ENCODE assay signal across 16 cellular contexts in the genomic region with DNA sequence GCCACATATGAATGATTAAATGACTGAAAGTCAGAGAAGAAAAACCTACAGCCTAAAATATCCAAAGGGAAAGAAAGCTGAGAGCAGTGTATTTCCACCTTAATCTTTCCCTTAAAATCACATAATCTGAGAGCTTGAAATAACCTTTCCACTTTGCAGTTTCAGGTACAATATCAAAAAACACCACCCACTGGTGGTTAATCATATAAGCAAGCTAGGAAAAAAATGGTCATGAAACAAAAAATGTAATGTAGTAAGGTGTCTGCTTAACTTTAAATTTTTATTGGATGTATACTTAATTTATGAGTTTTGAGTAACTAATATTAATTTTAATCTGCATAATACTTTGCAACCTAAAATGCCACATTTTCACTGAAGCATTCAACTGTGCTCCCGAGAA. TPM values are rescaled to one million over a fixed set of nuclear protein-coding genes. Genes with fewer than 3 reads are reported as not detected.
A peak's percentile ranks its signal among the peaks of the same experiment; 100 is the strongest.
DNase-seq lines count a peak whose midpoint lies in the region; ATAC-seq and TF ChIP-seq lines count a peak whose summit lies in the region.
"Had no signal": no experiment of that assay in that cellular context is flagged by ENCODE, and none has a peak within 500 bp of the region (broad histone marks: within the 10 kb centered on the region; RNA-seq: fewer than 3 reads in every experiment).

No MANE protein-coding gene starts in this region.

- CTCF ChIA-PET in AG04450 (lab: Charles Lee): interaction anchor here (1.2 to 2.1 kb wide), 2 partner anchors 59 to 75 kb away, joined by 5 to 15 read pairs; no protein-coding TSS in a partner anchor

- peak overlapping the region; percentile 96 for H3K9ac ChIP-seq in mesenchymal stem cell (ENCODE audit: low read length)
- H3K9ac ChIP-seq: BLaER1 had no signal

- H3K9me3 ChIP-seq in AG04450 (ENCODE audit: control insufficient read depth, insufficient read depth, low read length): no peaks in the 10 kb centered on the region
- H3K9me3 ChIP-seq in mesenchymal stem cell (ENCODE audit: control insufficient read depth, low read length): no peaks in the 10 kb centered on the region
- H3K9me3 ChIP-seq: mucosa of descending colon, suprapubic skin had no signal

- TF ChIP-seq CTCF in AG04450 (IDR thresholded peaks at IDR 0.05; ENCODE audit: low read depth, low read length) (0 out of 2 replicates have a peak, but pooled peaks have one; percentile 13), astrocyte of the spinal cord (IDR thresholded peaks at IDR 0.05; ENCODE audit: low read depth, low read length) (peak; percentile 12), lower leg skin (IDR thresholded peaks at IDR 0.05) (no peak)

- H3K27ac Mint-ChIP-seq in activated T-cell treated with anti-CD3 and anti-CD28 coated beads, Interleukin-2, amount 50 U/mL, for 72 hours: no peak overlapping the region
- H3K27ac Mint-ChIP-seq: activated CD4-positive, alpha-beta memory T cell treated with anti-CD3 and anti-CD28 coated beads for 36 hours; activated T-helper 17 cell treated with anti-CD3 and anti-CD28 coated beads, Interleukin-2, amount 50 U/mL, for 72 hours had no signal

- H2BK5ac ChIP-seq in mesenchymal stem cell (ENCODE audit: low read depth, low read length, poor library complexity, severe bottlenecking): no peak overlapping the region

- intact Hi-C loops in lower leg skin (cut with DNase I; ENCODE audit: low total_unique reads): no loop called here

- peaks cover 48% of the 10 kb centered on the region for H3K27me3 Mint-ChIP-seq in activated T-cell treated with anti-CD3 and anti-CD28 coated beads, Interleukin-2, amount 50 U/mL, for 72 hours (ENCODE audit: low read depth)

- H2BK12ac ChIP-seq in mesenchymal stem cell (ENCODE audit: low read length in 2 of 2): no peak overlapping the region

- no peaks in the 10 kb centered on the region for H3K36me3 ChIP-seq in mesenchymal stem cell (ENCODE audit: control insufficient read depth in 1 of 2, insufficient read depth in 2 of 2, low read depth in 1 of 2, low read length in 2 of 2)
- H3K36me3 ChIP-seq: BLaER1, suprapubic skin had no signal

- no peak for ATAC-seq in activated T-cell treated with anti-CD3 and anti-CD28 coated beads, Interleukin-2, amount 50 U/mL, for 72 hours (replicated peaks in 1 of 2)
- no peak for ATAC-seq in GM21825 (IDR thresholded peaks at IDR 0.05; ENCODE audit: unreplicated experiment)
- ATAC-seq: activated T-helper 17 cell treated with anti-CD3 and anti-CD28 coated beads, Interleukin-2, amount 50 U/mL, for 72 hours; mucosa of descending colon had no signal

- H3K4ac ChIP-seq in mesenchymal stem cell (ENCODE audit: low read depth in 1 of 2, low read length in 2 of 2): no peak overlapping the region

- POLR2A ChIA-PET in AG04450 (lab: Yijun Ruan, JAX): no interaction called here

- no peak overlapping the region for H3K18ac ChIP-seq in mesenchymal stem cell (ENCODE audit: low read depth in 1 of 2, low read length in 2 of 2)

- no peak overlapping the region for H2BK15ac ChIP-seq in mesenchymal stem cell (ENCODE audit: low read depth, poor library complexity, severe bottlenecking)

- no peak overlapping the region for H2AFZ ChIP-seq in mesenchymal stem cell (ENCODE audit: low read depth, low read length)

- in situ Hi-C loops in astrocyte of the spinal cord (cut with HindIII; ENCODE audit: low sequenced_read_pairs): no loop called here

- H2AK5ac ChIP-seq in mesenchymal stem cell (ENCODE audit: low read length, severe bottlenecking): no peak overlapping the region

- H3K4me3 ChIP-seq in AG04450 (ENCODE audit: low read depth, low read length) (no peak overlapping the region), astrocyte of the spinal cord (ENCODE audit: low read depth, low read length) (no peak overlapping the region), mesenchymal stem cell (ENCODE audit: insufficient read depth in 1 of 2, low read depth in 1 of 2, low read length in 2 of 2) (peak overlapping the region in 1 of 2 experiments; percentile 20), lower leg skin (ENCODE audit: low read depth, poor library complexity, severe bottlenecking) (no peak overlapping the region)
- H3K4me3 ChIP-seq: BLaER1, mucosa of descending colon, suprapubic skin had no signal

- no peak overlapping the region for H3K4me3 Mint-ChIP-seq in activated T-cell treated with anti-CD3 and anti-CD28 coated beads, Interleukin-2, amount 50 U/mL, for 72 hours
- H3K4me3 Mint-ChIP-seq: activated CD4-positive, alpha-beta memory T cell treated with anti-CD3 and anti-CD28 coated beads for 36 hours; activated T-helper 17 cell treated with anti-CD3 and anti-CD28 coated beads, Interleukin-2, amount 50 U/mL, for 72 hours had no signal

- no peak overlapping the region for H3K14ac ChIP-seq in mesenchymal stem cell (ENCODE audit: low read length in 2 of 2)

- no peaks in the 10 kb centered on the region for H3K9me3 Mint-ChIP-seq in activated T-cell treated with anti-CD3 and anti-CD28 coated beads, Interleukin-2, amount 50 U/mL, for 72 hours
- H3K9me3 Mint-ChIP-seq: activated CD4-positive, alpha-beta memory T cell treated with anti-CD3 and anti-CD28 coated beads for 36 hours; activated T-helper 17 cell treated with anti-CD3 and anti-CD28 coated beads, Interleukin-2, amount 50 U/mL, for 72 hours had no signal

- H4K8ac ChIP-seq in mesenchymal stem cell (ENCODE audit: low read length): no peak overlapping the region

- no peak for TF ChIP-seq POLR2A in lower leg skin (IDR thresholded peaks at IDR 0.05)

- no peak overlapping the region for H3K23ac ChIP-seq in mesenchymal stem cell (ENCODE audit: low read length in 2 of 2)

- H3K4me2 ChIP-seq in mesenchymal stem cell (ENCODE audit: low read length, poor library complexity, severe bottlenecking): no peak overlapping the region
- H3K4me2 ChIP-seq: BLaER1 had no signal

- H3K4me1 ChIP-seq in mesenchymal stem cell (ENCODE audit: control insufficient read depth, insufficient read depth, low read depth, low read length): no peaks in the 10 kb centered on the region
- H3K4me1 ChIP-seq: BLaER1 had no signal

- H3K27ac ChIP-seq in AG04450 (ENCODE audit: low read depth, low read length) (no peak overlapping the region), mesenchymal stem cell (ENCODE audit: low read length, poor library complexity, severe bottlenecking) (no peak overlapping the region)
- H3K27ac ChIP-seq: BLaER1, suprapubic skin had no signal

- DNase-seq in AG04450 (ENCODE audit: low read depth, low spot score) (no peak), HT-29 (ENCODE audit: low spot score) (peak; percentile 7), astrocyte of the spinal cord (ENCODE audit: low read depth, low spot score) (no peak), mesenchymal stem cell (no peak), lower leg skin (ENCODE audit: low spot score in 2 of 2) (no peak), DMS79 treated with DMSO at 0.1 percent for 48 hours (lab: John Stamatoyannopoulos, UW) (no peak)
- DNase-seq in activated T-cell treated with anti-CD3 and anti-CD28 coated beads, Interleukin-2, amount 50 U/mL, for 72 hours: no peak
- DNase-seq: activated CD4-positive, alpha-beta memory T cell treated with anti-CD3 and anti-CD28 coated beads for 36 hours; effector CD8-positive, alpha-beta T cell; NCI-H2029 treated with DMSO at 0.1 percent for 48 hours; SIG-M5 had no signal

- peaks cover 22% of the 10 kb centered on the region for H3K79me1 ChIP-seq in mesenchymal stem cell (replicated peaks; ENCODE audit: low read length, poor library complexity, severe bottlenecking)

- H3K27me3 ChIP-seq in AG04450 (ENCODE audit: control insufficient read depth, insufficient read depth, low read length) (no peaks in the 10 kb centered on the region), mesenchymal stem cell (ENCODE audit: control insufficient read depth in 1 of 2, insufficient read depth in 1 of 2, low read length in 2 of 2) (no peaks in the 10 kb centered on the region)
- H3K27me3 ChIP-seq: BLaER1, suprapubic skin had no signal

- H3K36me3 Mint-ChIP-seq in activated T-cell treated with anti-CD3 and anti-CD28 coated beads, Interleukin-2, amount 50 U/mL, for 72 hours (ENCODE audit: insufficient read depth in 2 of 2): peaks cover 0 to 3% of the 10 kb centered on the region in 2 donors
- H3K36me3 Mint-ChIP-seq: activated CD4-positive, alpha-beta memory T cell treated with anti-CD3 and anti-CD28 coated beads for 36 hours had no signal

- H2BK120ac ChIP-seq in mesenchymal stem cell (ENCODE audit: low read depth, low read length): no peak overlapping the region

- peaks cover 16% of the 10 kb centered on the region for H3K4me1 Mint-ChIP-seq in activated T-cell treated with anti-CD3 and anti-CD28 coated beads, Interleukin-2, amount 50 U/mL, for 72 hours (ENCODE audit: low read depth)

- H4K91ac ChIP-seq in mesenchymal stem cell (ENCODE audit: low read length): no peak overlapping the region

- WGBS in mesenchymal stem cell: no CpG with 5 or more reads among the region's 1 CpG
- 96 to 97% methylated on average over 1 of the region's 1 CpG for WGBS in lower leg skin, 2 donors

RNA-seq across cellular contexts. Expression of a gene that starts 3.2 kb away (rescaled TPM):
- 7.9 and 12.3 TPM in 2 replicates for polyA plus RNA-seq in AG04450 (2011; rRNA removed)
- polyA minus RNA-seq in AG04450 (2011; rRNA and poly(A)+ RNA removed): 14.2 and 18.2 TPM in 2 replicates
- total RNA-seq in HT-29 (2014; rRNA removed; shearing (Covaris generic)): 7.8 and 8.1 TPM in 2 replicates
- polyA plus RNA-seq in mesenchymal stem cell (2013, experiment 1 of 2): 3.0 TPM
- 2.8 TPM for polyA plus RNA-seq in mesenchymal stem cell (2013, experiment 2 of 2)
- under 1 TPM; 0.35 to 0.60 TPM for total RNA-seq in activated T-cell treated with anti-CD3 and anti-CD28 coated beads, Interleukin-2, amount 50 U/mL, for 72 hours
- total RNA-seq in lower leg skin: 1 to 10 TPM; 1.2 to 6.9 (median 4.4) TPM

Comparison
In these comparisons a context has a peak if more than half of its experiments do, and no peak if none do; other contexts are left out.
1. CTCF ChIP-seq: peak in AG04450 (single experiment) and astrocyte of the spinal cord (single experiment); none in lower leg skin (0 of 3).